In genomic region chr4:155392486-155393184, GRCh38 we compare ENCODE assay signal across 13 cellular contexts. TPM values are rescaled to one million over a fixed set of nuclear protein-coding genes. Genes with fewer than 3 reads are reported as not detected.
DNase-seq lines count a peak whose midpoint lies in the region; ATAC-seq, FAIRE-seq and TF ChIP-seq lines count a peak whose summit lies in the region.
"Had no signal": no experiment of that assay in that cellular context is flagged by ENCODE, and none has a peak within 500 bp of the region (broad histone marks: within the 10 kb centered on the region; RNA-seq: fewer than 3 reads in every experiment).

No MANE protein-coding gene starts in this region.

- TF ChIP-seq CTCF in A549 (IDR thresholded peaks at IDR 0.05) (no peak), HCT116 (IDR thresholded peaks at IDR 0.05 in 2 of 3, conservative IDR thresholded peaks at IDR 0.05 in 1 of 3; ENCODE audit: borderline replicate concordance in 1 of 3, insufficient read depth in 1 of 3, low read depth in 2 of 3, low read length in 2 of 3) (no peak), foreskin keratinocyte (conservative IDR thresholded peaks at IDR 0.05) (no peak)

- H4K20me1 ChIP-seq in HCT116 (ENCODE audit: insufficient read depth), result no peaks in the 10 kb centered on the region

- POLR2A ChIA-PET in A549 (lab: Yijun Ruan, JAX), result no interaction called here
- POLR2A ChIA-PET in HCT116 (lab: Charles Lee), result no interaction called here

- peak overlapping the region; percentile 86 for H2AFZ ChIP-seq in HCT116 (ENCODE audit: low read depth, low read length, poor library complexity, severe bottlenecking)

- BruUV-seq in HCT116 (replicated peaks; lab: Mats Ljungman, UMichigan), result no TSS peak

- WGBS in A549 (ENCODE audit: missing lambda C conversion rate), result 2% methylated on average over 8 of the region's 8 CpGs

- no peak for TF ChIP-seq POLR2A in A549 (IDR thresholded peaks at IDR 0.05; ENCODE audit: low read length)
- no peak for TF ChIP-seq POLR2A in HCT116 (IDR thresholded peaks at IDR 0.05; ENCODE audit: borderline replicate concordance, extremely low read depth, insufficient read depth, insufficient read length)

- peaks cover 14% of the 10 kb centered on the region; the same call in 1 of the 2 replicates for H3K27me3 ChIP-seq in HCT116 (ENCODE audit: insufficient read depth, low read length)
- no peaks in the 10 kb centered on the region for H3K27me3 ChIP-seq in foreskin keratinocyte
- H3K27me3 ChIP-seq: BE2C, neutrophil had no signal

- H3K9ac ChIP-seq in HCT116 (ENCODE audit: low read length), result no peak overlapping the region

- H3K4me1 ChIP-seq in A549 (peaks cover 25% of the 10 kb centered on the region), HCT116 (ENCODE audit: control insufficient read depth in 1 of 2, insufficient read depth in 2 of 2, low read length in 2 of 2) (peaks cover 18 to 24% of the 10 kb centered on the region in 2 experiments), foreskin keratinocyte (no peaks in the 10 kb centered on the region)
- H3K4me1 ChIP-seq: BE2C had no signal

- intact Hi-C loops in HCT116 (cut with micrococcal nuclease), result no loop called here

- no peaks in the 10 kb centered on the region for H3K79me2 ChIP-seq in HCT116 (ENCODE audit: insufficient read depth, low read length)

- peak overlapping the region; percentile 52 to 62; a peak in 5 of 6 replicates for H3K27ac ChIP-seq in A549
- no peak overlapping the region for H3K27ac ChIP-seq in HCT116 (ENCODE audit: low read depth, low read length)
- H3K27ac ChIP-seq in foreskin keratinocyte, result no peak overlapping the region
- H3K27ac ChIP-seq: neutrophil had no signal

- H3K9me2 ChIP-seq in HCT116 (ENCODE audit: insufficient read depth), result no peaks in the 10 kb centered on the region

- H3K4me3 ChIP-seq in A549 (0 out of 3 replicates have a peak overlapping the region, but pooled peaks have one; percentile 22), HCT116 (replicated peaks in 1 of 2; ENCODE audit: low read depth in 1 of 2, low read length in 2 of 2) (no peak overlapping the region)

- no peak for FAIRE-seq in A549 (lab: Jason Lieb, UNC)
- FAIRE-seq: TTC549 had no signal

- no peak for TF ChIP-seq EP300 in A549 (IDR thresholded peaks at IDR 0.05)

- RAD21 ChIA-PET in HCT116 (lab: Charles Lee; ENCODE audit: low non-redundant PET in 1 of 2, low total read pairs in 2 of 2, uncharacterized antibody in 2 of 2, unreplicated experiment in 2 of 2), result no interaction called here

- H3K36me3 ChIP-seq in HCT116 (ENCODE audit: control insufficient read depth in 1 of 2, insufficient read depth in 2 of 2, low read length in 2 of 2), result no peaks in the 10 kb centered on the region
- H3K36me3 ChIP-seq: BE2C, neutrophil had no signal

- H3K4me2 ChIP-seq in A549 (peak overlapping the region; percentile 82), HCT116 (ENCODE audit: low read length) (peak overlapping the region; percentile 65)

- CTCF ChIA-PET in A549 (lab: Yijun Ruan, JAX) (interaction anchor here (1.1 kb wide), 2 partner anchors 8 to 11 kb away, joined by 3 read pairs; no protein-coding TSS in a partner anchor), HCT116 (lab: Charles Lee) (no interaction called here)

- H3K9me3 ChIP-seq in A549 (no peaks in the 10 kb centered on the region), HCT116 (ENCODE audit: control insufficient read depth in 1 of 2, insufficient read depth in 1 of 2, low read depth in 1 of 2, low read length in 2 of 2) (no peaks in the 10 kb centered on the region)
- H3K9me3 ChIP-seq: BE2C, neutrophil had no signal

- peak; percentile 96 for ATAC-seq in A549
- ATAC-seq in HCT116, result peak; percentile 91
- ATAC-seq in foreskin keratinocyte, result peak; percentile 88
- ATAC-seq in GM19467 (IDR thresholded peaks at IDR 0.05; ENCODE audit: unreplicated experiment), result no peak

- TF ChIP-seq RAD21 in A549 (conservative IDR thresholded peaks at IDR 0.05 in 1 of 2, IDR thresholded peaks at IDR 0.05 in 1 of 2), result no peak
- TF ChIP-seq RAD21 in HCT116 (IDR thresholded peaks at IDR 0.05; ENCODE audit: low read depth), result no peak

- DNase-seq in A549 (ENCODE audit: low read depth in 1 of 2, low spot score in 1 of 2), result peak; percentile 33 to 78
- peak; percentile 61 for DNase-seq in HCT116 (ENCODE audit: low read depth, low spot score)
- peak; percentile 1 for DNase-seq in SW480 (ENCODE audit: low spot score)
- peak; percentile 59 to 79 for DNase-seq in foreskin keratinocyte
- DNase-seq in NCI-H524 treated with DMSO at 0.1 percent for 48 hours (lab: John Stamatoyannopoulos, UW), result no peak
- no peak for DNase-seq in AML-193 (lab: John Stamatoyannopoulos, UW)
- no peak for DNase-seq in cortex of kidney (lab: John Stamatoyannopoulos, UW)
- DNase-seq: aorta; BE2C; stimulated activated naive CD4-positive, alpha-beta T cell had no signal

TF ChIP-seq in A549, 52 proteins besides CTCF, POLR2A, EP300 and RAD21 (continues in another document):
- 0 out of 2 replicates have a peak, but pooled peaks have one; percentile 15 for TF ChIP-seq FOSL2 (IDR thresholded peaks at IDR 0.05)
- TF ChIP-seq FOSL2 (CRISPR knock-in tag; IDR thresholded peaks at IDR 0.05), result peak; percentile 79
- TF ChIP-seq USF2 (IDR thresholded peaks at IDR 0.05), result peak; percentile 51; the same call in 1 of the 2 replicates
- peak; percentile 63 for TF ChIP-seq JUNB (IDR thresholded peaks at IDR 0.05)
- peak; percentile 72; the same call in 1 of the 2 replicates for TF ChIP-seq GATA3 (IDR thresholded peaks at IDR 0.05; ENCODE audit: borderline replicate concordance)
- TF ChIP-seq ZFP36 (IDR thresholded peaks at IDR 0.05; ENCODE audit: borderline replicate concordance, partially characterized antibody), result no peak
- TF ChIP-seq BCL3 (IDR thresholded peaks at IDR 0.05), result no peak
- TF ChIP-seq JUN (IDR thresholded peaks at IDR 0.05), result peak in 1 of 2 experiments; percentile 19; a peak in 1 of 5 replicates

TF ChIP-seq in HCT116, 20 proteins besides CTCF, POLR2A, EP300 and RAD21 (continues in another document):
- TF ChIP-seq TCF7L2 (IDR thresholded peaks at IDR 0.05; ENCODE audit: borderline replicate concordance, extremely low read depth, insufficient read depth, insufficient read length), result no peak
- peak; percentile 82 for TF ChIP-seq JUND (IDR thresholded peaks at IDR 0.05)
- no peak for TF ChIP-seq EZH2phosphoT487 (IDR thresholded peaks at IDR 0.05; ENCODE audit: borderline replicate concordance)
- TF ChIP-seq REST (IDR thresholded peaks at IDR 0.05; ENCODE audit: low read depth), result no peak
- TF ChIP-seq EZH2 (IDR thresholded peaks at IDR 0.05), result no peak
- peak; percentile 27; the same call in 1 of the 2 replicates for TF ChIP-seq SRF (IDR thresholded peaks at IDR 0.05; ENCODE audit: low read depth)
- TF ChIP-seq ZBTB33 (IDR thresholded peaks at IDR 0.05; ENCODE audit: extremely low read depth, insufficient replicate concordance, low read length), result no peak
- peak; percentile 62 for TF ChIP-seq SP1 (IDR thresholded peaks at IDR 0.05; ENCODE audit: low read depth)
- no peak for TF ChIP-seq ZFX (IDR thresholded peaks at IDR 0.05)
- peak; percentile 84 for TF ChIP-seq FOSL1 (IDR thresholded peaks at IDR 0.05; ENCODE audit: low read depth)
- no peak for TF ChIP-seq CEBPB (IDR thresholded peaks at IDR 0.05; ENCODE audit: low read depth)
- TF ChIP-seq ELF1 (IDR thresholded peaks at IDR 0.05; ENCODE audit: borderline replicate concordance, low read depth), result no peak

RNA-seq across cellular contexts. Expression of gene MAP9, which starts 15.9 kb away (rescaled TPM):
- polyA plus RNA-seq in A549 (2011; rRNA removed) (11.4 and 18.1 TPM in 2 replicates), A549 (2017; fragmentation: RNase III; extraction: RNeasy Plus Mini Kit Qiagen cat#74134 plus additional on column Dnase treatment) (8.2 to 8.8 TPM (median 8.7 TPM) in 3 replicates), foreskin keratinocyte (5.2 and 5.4 TPM in 2 replicates)
- 1.6 and 1.7 TPM in 2 replicates for polyA plus RNA-seq in A549 (2012; cell fraction: cytosol; rRNA removed)
- polyA plus RNA-seq in A549 (2012; cell fraction: nucleus; rRNA removed), result 1.8 and 2.2 TPM in 2 replicates
- polyA minus RNA-seq in A549 (2011; rRNA and poly(A)+ RNA removed), result 2.9 and 3.6 TPM in 2 replicates
- total RNA-seq in HCT116 (2021; ENCODE audit: unreplicated experiment) (0.32 TPM), foreskin keratinocyte (12.0 and 12.3 TPM in 2 replicates)
- polyA plus RNA-seq in HCT116 (2012), result not detected in 2 replicates

Comparison
In these comparisons a context has a peak if more than half of its experiments do, and no peak if none do; other contexts are left out.
1. DNase-seq: peak in A549 (2 of 2), HCT116 (single experiment), SW480 (single experiment) and foreskin keratinocyte (2 of 2); none in NCI-H524 treated with DMSO at 0.1 percent for 48 hours (single experiment), AML-193 (0 of 2) and cortex of kidney (single experiment).
2. H3K27ac ChIP-seq: peak in A549 (2 of 2); none in HCT116 (single experiment) and foreskin keratinocyte (single experiment).
3. Of the 6 proteins assayed by ChIP-seq in both A549 and HCT116: peak only in A549: none; only in HCT116: none; in both: MAX; in neither: 5.